Comparison of ENCODE assay signal across 22 cellular contexts in the genomic region with DNA sequence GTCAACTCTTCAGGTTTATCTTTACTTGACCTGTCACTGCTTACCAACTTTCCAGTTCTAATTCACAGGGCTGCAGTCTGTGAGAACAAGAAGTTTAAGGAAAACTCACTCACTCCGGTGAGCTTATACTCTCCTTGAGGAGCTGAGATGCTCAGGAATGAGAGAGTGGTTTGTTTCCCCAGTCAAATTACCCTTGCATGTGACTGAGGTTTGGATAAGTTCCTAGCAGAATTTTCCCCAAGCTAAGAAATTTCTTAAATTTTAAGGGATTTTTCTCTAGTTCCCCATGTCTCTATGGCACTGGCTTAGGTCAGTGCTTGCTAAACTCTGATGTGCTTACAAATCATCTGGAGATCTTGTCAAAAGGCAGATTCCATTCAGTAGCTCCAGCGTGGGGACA. TPM values are rescaled to one million over a fixed set of nuclear protein-coding genes. Genes with fewer than 3 reads are reported as not detected.
"Had no signal": no experiment of that assay in that cellular context is flagged by ENCODE, and none has a peak within 500 bp of the region (broad histone marks: within the 10 kb centered on the region; RNA-seq: fewer than 3 reads in every experiment).

No MANE protein-coding gene starts in this region.

- H3K9me3 ChIP-seq: gastrocnemius medialis, lower lobe of right lung, pancreas, sigmoid colon, spleen, thoracic aorta, transverse colon, upper lobe of right lung, uterus had no signal

- H3K27ac ChIP-seq: dorsolateral prefrontal cortex, lower lobe of right lung, pancreas, sigmoid colon, spleen, thoracic aorta, transverse colon, upper lobe of right lung, uterus had no signal

- H3K27me3 ChIP-seq: pancreas, sigmoid colon, transverse colon, upper lobe of right lung, uterus had no signal

- H3K4me3 ChIP-seq: dorsolateral prefrontal cortex, gastrocnemius medialis, lower lobe of right lung, pancreas, sigmoid colon, skin epidermis, spleen, thoracic aorta, transverse colon, upper lobe of right lung, uterus had no signal

- H3K36me3 ChIP-seq: gastrocnemius medialis, lower lobe of right lung, pancreas, sigmoid colon, spleen, thoracic aorta, transverse colon, upper lobe of right lung, uterus had no signal

- ATAC-seq: left ventricle myocardium superior; lower lobe of right lung; natural killer cell; pancreas; stimulated activated memory B cell treated with anti-CD40 and anti-IgM and Interleukin-4, amounts not matched to agents 10 μg/mL and 1 μg/mL and 100 μg/mL, for 72 hours; stimulated activated naive CD8-positive, alpha-beta T cell treated with anti-CD3 and anti-CD28 coated beads, Interleukin-15, Interleukin-2, amounts not matched to agents 100 U/mL and 50 U/mL, for 24 hours; upper lobe of right lung had no signal

- DNase-seq: cortex of kidney; dorsolateral prefrontal cortex; effector CD4-positive, alpha-beta T cell; foreskin fibroblast; gastrocnemius medialis; left ventricle myocardium superior; lower lobe of right lung; natural killer cell; occipital lobe; pancreas; sigmoid colon; spleen; stimulated activated CD4-positive, alpha-beta T cell treated with anti-CD3 and anti-CD28 coated beads, Interleukin-4, amount 100 ng/mL, for 4 hours; stimulated activated naive CD8-positive, alpha-beta T cell treated with anti-CD3 and anti-CD28 coated beads, Interleukin-15, Interleukin-2, amounts not matched to agents 100 U/mL and 50 U/mL, for 24 hours; substantia nigra; transverse colon; upper lobe of right lung; uterus had no signal

- H3K4me1 ChIP-seq: gastrocnemius medialis, lower lobe of right lung, pancreas, sigmoid colon, spleen, transverse colon, upper lobe of right lung, uterus had no signal

RNA-seq across cellular contexts. Expression of a gene that starts 12.8 kb away (rescaled TPM):
- total RNA-seq: natural killer cell had no signal
- polyA plus RNA-seq: keratinocyte had no signal
